Comparison of ENCODE assay signal across 27 cellular contexts in the genomic region with DNA sequence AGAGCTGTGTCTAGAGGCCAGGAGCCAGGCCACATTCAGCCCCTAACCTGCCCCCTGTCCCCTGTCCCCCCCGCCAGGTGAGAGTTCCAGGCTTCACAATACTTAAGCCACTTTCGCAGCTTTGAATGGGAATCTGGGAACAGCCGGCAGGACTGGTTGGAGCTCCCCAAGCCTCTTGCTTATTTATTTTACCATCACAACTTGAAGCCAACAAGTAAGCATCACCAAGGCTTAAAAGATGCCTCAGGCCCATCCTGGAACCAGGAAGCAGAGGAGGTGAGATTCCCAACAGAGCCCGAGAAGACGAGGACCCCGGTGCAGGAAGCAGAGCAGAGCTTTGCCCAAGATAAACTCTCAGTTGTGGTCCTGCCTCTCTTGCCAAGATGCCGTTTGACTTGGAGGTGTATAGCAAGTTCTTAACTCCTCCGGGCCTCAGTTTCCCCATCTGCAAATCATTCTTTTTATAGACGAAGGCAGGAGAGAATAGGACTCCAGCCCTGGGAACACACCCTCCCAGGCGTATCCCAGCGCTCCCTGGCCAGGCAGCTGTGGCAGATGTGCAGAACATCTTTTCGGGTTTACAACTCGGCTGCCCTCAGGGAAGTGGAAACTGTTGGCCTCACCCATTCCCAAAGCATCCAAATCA.
DNase-seq lines count a peak whose midpoint lies in the region; ATAC-seq and TF ChIP-seq lines count a peak whose summit lies in the region.
"Had no signal": no experiment of that assay in that cellular context is flagged by ENCODE, and none has a peak within 500 bp of the region (broad histone marks: within the 10 kb centered on the region; RNA-seq: fewer than 3 reads in every experiment).

No MANE protein-coding gene starts in this region.

- H3K27ac ChIP-seq in GM23248 (peak overlapping the region; percentile 20), RWPE1 (peak overlapping the region; percentile 87), hepatocyte (peak overlapping the region; percentile 78), substantia nigra (ENCODE audit: low read depth, low read length, poor library complexity, severe bottlenecking) (peak overlapping the region; percentile 30), upper lobe of left lung (no peak overlapping the region)
- H3K27ac ChIP-seq: PC-9, SJCRH30, thoracic aorta had no signal

- 21 to 28% methylated on average over 12 to 13 of the region's 13 CpGs for WGBS in GM23248 (ENCODE audit: low coverage in 1 of 2, low lambda C conversion rate in 2 of 2, missing lambda C conversion rate in 2 of 2), 2 experiments
- WGBS in hepatocyte (ENCODE audit: low lambda C conversion rate, missing lambda C conversion rate), result 70% methylated on average over 13 of the region's 13 CpGs
- WGBS in upper lobe of left lung, 2 donors, result 61% methylated on average over 7 to 13 of the region's 13 CpGs

- no peak overlapping the region for H3K27ac Mint-ChIP-seq in activated T-helper 17 cell treated with anti-CD3 and anti-CD28 coated beads, Interleukin-2, amount 50 U/mL, for 72 hours
- H3K27ac Mint-ChIP-seq: activated CD8-positive, alpha-beta T cell treated with anti-CD3 and anti-CD28 coated beads for 36 hours; brain; CD8-positive, alpha-beta T cell; naive thymus-derived CD4-positive, alpha-beta T cell; stimulated activated naive B cell treated with anti-CD40 and anti-IgM and Interleukin-4, amounts not matched to agents 10 μg/mL and 1 μg/mL and 100 μg/mL, for 72 hours; T-helper 1 cell treated with Interleukin-12 subunit alpha and Interleukin-12 subunit beta and Interleukin-4 antibody, amounts not matched to agents 30 μg/mL and 1 μg/mL, for 36 hours had no signal

- no peaks in the 10 kb centered on the region for H3K27me3 ChIP-seq in GM23248 (replicated peaks; ENCODE audit: insufficient read depth)
- no peaks in the 10 kb centered on the region for H3K27me3 ChIP-seq in hepatocyte
- H3K27me3 ChIP-seq in upper lobe of left lung, result no peaks in the 10 kb centered on the region

- TF ChIP-seq POLR2A in upper lobe of left lung (IDR thresholded peaks at IDR 0.05), result no peak

- H3K4me3 Mint-ChIP-seq in activated T-helper 17 cell treated with anti-CD3 and anti-CD28 coated beads, Interleukin-2, amount 50 U/mL, for 72 hours, result no peak overlapping the region
- H3K4me3 Mint-ChIP-seq: activated CD8-positive, alpha-beta T cell treated with anti-CD3 and anti-CD28 coated beads for 36 hours; brain; CD8-positive, alpha-beta T cell; naive thymus-derived CD4-positive, alpha-beta T cell; stimulated activated naive B cell treated with anti-CD40 and anti-IgM and Interleukin-4, amounts not matched to agents 10 μg/mL and 1 μg/mL and 100 μg/mL, for 72 hours; T-helper 1 cell treated with Interleukin-12 subunit alpha and Interleukin-12 subunit beta and Interleukin-4 antibody, amounts not matched to agents 30 μg/mL and 1 μg/mL, for 36 hours had no signal

- POLR2A ChIA-PET in RWPE1 (lab: Yijun Ruan, JAX; ENCODE audit: low non-redundant PET), result no interaction called here

- H3K79me2 ChIP-seq in GM23248 (ENCODE audit: insufficient read depth) (no peaks in the 10 kb centered on the region), hepatocyte (no peaks in the 10 kb centered on the region)

- ATAC-seq in upper lobe of left lung (ENCODE audit: low FRiP score in 2 of 2), result no peak
- no peak for ATAC-seq in activated T-helper 17 cell treated with anti-CD3 and anti-CD28 coated beads, Interleukin-2, amount 50 U/mL, for 72 hours (replicated peaks)
- ATAC-seq: CD8-positive, alpha-beta T cell; naive thymus-derived CD4-positive, alpha-beta T cell; stimulated activated naive B cell treated with anti-CD40 and anti-IgM and Interleukin-4, amounts not matched to agents 10 μg/mL and 1 μg/mL and 100 μg/mL, for 72 hours had no signal

- H3K4me1 ChIP-seq in GM23248 (ENCODE audit: insufficient read depth), result peaks cover 19% of the 10 kb centered on the region
- H3K4me1 ChIP-seq in hepatocyte (ENCODE audit: insufficient read depth), result peaks cover 12% of the 10 kb centered on the region
- H3K4me1 ChIP-seq in upper lobe of left lung, result no peaks in the 10 kb centered on the region
- H3K4me1 ChIP-seq: SJCRH30 had no signal

- peaks cover 4% of the 10 kb centered on the region for H3K4me1 Mint-ChIP-seq in activated T-helper 17 cell treated with anti-CD3 and anti-CD28 coated beads, Interleukin-2, amount 50 U/mL, for 72 hours
- H3K4me1 Mint-ChIP-seq: naive thymus-derived CD4-positive, alpha-beta T cell had no signal

- H4K20me1 ChIP-seq in GM23248 (ENCODE audit: insufficient read depth), result no peaks in the 10 kb centered on the region
- no peaks in the 10 kb centered on the region for H4K20me1 ChIP-seq in hepatocyte (ENCODE audit: insufficient read depth, poor library complexity, severe bottlenecking)

- in situ Hi-C loops in GM23248 (cut with MboI), result no loop called here

- H3K9me3 ChIP-seq in GM23248 (ENCODE audit: low read depth) (no peaks in the 10 kb centered on the region), hepatocyte (ENCODE audit: low read depth) (no peaks in the 10 kb centered on the region), upper lobe of left lung (no peaks in the 10 kb centered on the region)
- H3K9me3 ChIP-seq: SJCRH30, thoracic aorta had no signal

- no peak for TF ChIP-seq CTCF in RWPE1 (conservative IDR thresholded peaks at IDR 0.05; ENCODE audit: low read depth)
- no peak for TF ChIP-seq CTCF in hepatocyte (IDR thresholded peaks at IDR 0.05; ENCODE audit: poor library complexity)
- TF ChIP-seq CTCF in upper lobe of left lung (IDR thresholded peaks at IDR 0.05), result no peak

- peak overlapping the region; percentile 13 for H3K9ac ChIP-seq in GM23248

- no peaks in the 10 kb centered on the region for H3K9me3 Mint-ChIP-seq in activated T-helper 17 cell treated with anti-CD3 and anti-CD28 coated beads, Interleukin-2, amount 50 U/mL, for 72 hours
- H3K9me3 Mint-ChIP-seq: activated CD8-positive, alpha-beta T cell treated with anti-CD3 and anti-CD28 coated beads for 36 hours; CD8-positive, alpha-beta T cell; naive thymus-derived CD4-positive, alpha-beta T cell; stimulated activated naive B cell treated with anti-CD40 and anti-IgM and Interleukin-4, amounts not matched to agents 10 μg/mL and 1 μg/mL and 100 μg/mL, for 72 hours; T-helper 1 cell treated with Interleukin-12 subunit alpha and Interleukin-12 subunit beta and Interleukin-4 antibody, amounts not matched to agents 30 μg/mL and 1 μg/mL, for 36 hours had no signal

- no peak for TF ChIP-seq EP300 in upper lobe of left lung (IDR thresholded peaks at IDR 0.05)

- no peaks in the 10 kb centered on the region; the same call in 1 of the 2 replicates for H3F3A ChIP-seq in GM23248 (ENCODE audit: insufficient read depth)

- peak overlapping the region; percentile 92 for H2AFZ ChIP-seq in GM23248
- no peak overlapping the region for H2AFZ ChIP-seq in hepatocyte
- H2AFZ ChIP-seq: PC-9 had no signal

- H3K27me3 Mint-ChIP-seq in activated T-helper 17 cell treated with anti-CD3 and anti-CD28 coated beads, Interleukin-2, amount 50 U/mL, for 72 hours, result peaks cover 21% of the 10 kb centered on the region

- CTCF ChIA-PET in RWPE1 (lab: Yijun Ruan, JAX), result interaction anchor here (0.5 kb wide), 1 partner anchor 100 kb away, joined by 3 read pairs; no protein-coding TSS in a partner anchor

- H3K9me2 ChIP-seq in GM23248 (ENCODE audit: insufficient read depth) (no peaks in the 10 kb centered on the region), hepatocyte (replicated peaks; ENCODE audit: insufficient read depth) (no peaks in the 10 kb centered on the region)

- no peak for DNase-seq in GM23248
- DNase-seq in RWPE1 (ENCODE audit: low spot score), result no peak
- no peak for DNase-seq in hepatocyte (ENCODE audit: low spot score)
- DNase-seq in substantia nigra (lab: John Stamatoyannopoulos, UW), result no peak
- no peak for DNase-seq in upper lobe of left lung
- DNase-seq in GF-D8 (lab: John Stamatoyannopoulos, UW), result no peak
- DNase-seq: activated CD4-positive, alpha-beta T cell treated with anti-CD3 and anti-CD28 coated beads for 1 hour; activated gamma-delta T cell; activated T-cell treated with anti-CD3 and anti-CD28 coated beads for 4 hours; AML-193; CD8-positive, alpha-beta T cell; effector CD4-positive, alpha-beta T cell; GDM1; glutamatergic neuron; KG1; naive thymus-derived CD4-positive, alpha-beta T cell; NCI-H1436; NCI-H2107; stimulated activated CD4-positive, alpha-beta T cell treated with anti-CD3 and anti-CD28 coated beads, Interleukin-4, amount 100 ng/mL, for 1 hour; stimulated activated naive B cell treated with anti-CD40 and anti-IgM and Interleukin-4, amounts not matched to agents 10 μg/mL and 1 μg/mL and 100 μg/mL, for 72 hours had no signal

- H3K4me2 ChIP-seq in GM23248 (ENCODE audit: unreplicated experiment) (peak overlapping the region; percentile 69), hepatocyte (peak overlapping the region; percentile 4)

- peak overlapping the region; percentile 49; the same call in 1 of the 2 replicates for H3K4me3 ChIP-seq in GM23248
- H3K4me3 ChIP-seq in hepatocyte, result no peak overlapping the region
- H3K4me3 ChIP-seq in upper lobe of left lung, result no peak overlapping the region
- H3K4me3 ChIP-seq: PC-9, SJCRH30, thoracic aorta had no signal

- H3K36me3 Mint-ChIP-seq in activated T-helper 17 cell treated with anti-CD3 and anti-CD28 coated beads, Interleukin-2, amount 50 U/mL, for 72 hours (ENCODE audit: low read depth), result no peaks in the 10 kb centered on the region
- H3K36me3 Mint-ChIP-seq: brain; CD8-positive, alpha-beta T cell; naive thymus-derived CD4-positive, alpha-beta T cell; stimulated activated naive B cell treated with anti-CD40 and anti-IgM and Interleukin-4, amounts not matched to agents 10 μg/mL and 1 μg/mL and 100 μg/mL, for 72 hours had no signal

- no peaks in the 10 kb centered on the region for H3K36me3 ChIP-seq in GM23248 (ENCODE audit: low read depth)
- no peaks in the 10 kb centered on the region for H3K36me3 ChIP-seq in hepatocyte (replicated peaks; ENCODE audit: insufficient read depth, low read depth)
- H3K36me3 ChIP-seq in upper lobe of left lung, result no peaks in the 10 kb centered on the region
- H3K36me3 ChIP-seq: SJCRH30, thoracic aorta had no signal

Comparison
In these comparisons a context has a peak if more than half of its experiments do, and no peak if none do; other contexts are left out.
1. H3K27ac ChIP-seq: peak in GM23248 (single experiment), RWPE1 (single experiment), hepatocyte (single experiment) and substantia nigra (single experiment); none in upper lobe of left lung (0 of 4).